ENCODE assay signal across 1 cellular context in genomic region chr9:93132946-93133640, GRCh38.
TF ChIP-seq lines count a peak whose summit lies in the region.

No MANE protein-coding gene starts in this region.

TF ChIP-seq in HepG2, 621 proteins besides CTCF, POLR2A, EP300 and RAD21 (continued from another document and continues in another):
- peak; percentile 81; the same call in 1 of the 2 replicates for TF ChIP-seq ZNF605 (CRISPR knock-in tag; IDR thresholded peaks at IDR 0.05)
- 0 out of 2 replicates have a peak, but pooled peaks have one; percentile 5 for TF ChIP-seq MTA1 (CRISPR knock-in tag; IDR thresholded peaks at IDR 0.05; ENCODE audit: borderline replicate concordance)
- no peak for TF ChIP-seq SP4 (CRISPR knock-in tag; IDR thresholded peaks at IDR 0.05)
- TF ChIP-seq ZBED4 (CRISPR knock-in tag; IDR thresholded peaks at IDR 0.05; ENCODE audit: borderline replicate concordance): peak; percentile 4; the same call in 1 of the 2 replicates
- 0 out of 2 replicates have a peak, but pooled peaks have one; percentile 26 for TF ChIP-seq MLXIP (CRISPR knock-in tag; IDR thresholded peaks at IDR 0.05; ENCODE audit: borderline replicate concordance)
- TF ChIP-seq ELF4 (CRISPR knock-in tag; IDR thresholded peaks at IDR 0.05; ENCODE audit: borderline replicate concordance): no peak
- TF ChIP-seq ZHX2 (IDR thresholded peaks at IDR 0.05; ENCODE audit: low read depth): 0 out of 2 replicates have a peak, but pooled peaks have one; percentile 13
- TF ChIP-seq ZHX2 (CRISPR knock-in tag; IDR thresholded peaks at IDR 0.05; ENCODE audit: borderline replicate concordance): 0 out of 2 replicates have a peak, but pooled peaks have one; percentile 30
- TF ChIP-seq REL (CRISPR knock-in tag; conservative IDR thresholded peaks at IDR 0.05): no peak
- no peak for TF ChIP-seq CEBPZ (IDR thresholded peaks at IDR 0.05; ENCODE audit: low read length)
- no peak for TF ChIP-seq TBX3 (IDR thresholded peaks at IDR 0.05; ENCODE audit: borderline replicate concordance)
- peak; percentile 8; the same call in 1 of the 2 replicates for TF ChIP-seq KAT8 (CRISPR knock-in tag; IDR thresholded peaks at IDR 0.05)
- peak; percentile 43; the same call in 1 of the 2 replicates for TF ChIP-seq ZMYM3 (CRISPR knock-in tag; IDR thresholded peaks at IDR 0.05)
- no peak for TF ChIP-seq ZNF770 (CRISPR knock-in tag; IDR thresholded peaks at IDR 0.05)
- no peak; the same call in none of the 2 replicates for TF ChIP-seq ZFP91 (CRISPR knock-in tag; IDR thresholded peaks at IDR 0.05; ENCODE audit: borderline replicate concordance)
- no peak for TF ChIP-seq ISL2 (CRISPR knock-in tag; IDR thresholded peaks at IDR 0.05)
- TF ChIP-seq ZNF232 (CRISPR knock-in tag; IDR thresholded peaks at IDR 0.05; ENCODE audit: borderline replicate concordance): 0 out of 2 replicates have a peak, but pooled peaks have one; percentile 20
- peak; percentile 36; the same call in 1 of the 2 replicates for TF ChIP-seq MED1 (CRISPR knock-in tag; IDR thresholded peaks at IDR 0.05)
- 0 out of 2 replicates have a peak, but pooled peaks have one; percentile 14 for TF ChIP-seq MEF2D (CRISPR knock-in tag; IDR thresholded peaks at IDR 0.05)
- no peak for TF ChIP-seq REST (IDR thresholded peaks at IDR 0.05; ENCODE audit: borderline replicate concordance in 1 of 2, low read depth in 1 of 2, low read length in 2 of 2)
- TF ChIP-seq TEF (CRISPR knock-in tag; IDR thresholded peaks at IDR 0.05): peak; percentile 20; the same call in 1 of the 2 replicates
